In genomic region chr1:160985723-160986122, GRCh38 we compare ENCODE assay signal across 2 cellular contexts.
TF ChIP-seq lines count a peak whose summit lies in the region.

No MANE protein-coding gene starts in this region.

TF ChIP-seq in HEK293, 187 proteins besides CTCF, POLR2A, EP300 and RAD21:
- TF ChIP-seq KLF17 (tag by site-specific recombination; IDR thresholded peaks at IDR 0.05) (peak; percentile 80), ZNF514 (tag by site-specific recombination; IDR thresholded peaks at IDR 0.05) (no peak), ZNF148 (tag by site-specific recombination; IDR thresholded peaks at IDR 0.05; ENCODE audit: borderline replicate concordance) (no peak), ZNF19 (tag by site-specific recombination; IDR thresholded peaks at IDR 0.05; ENCODE audit: low read depth) (no peak), HOXD13 (CRISPR knock-in tag; IDR thresholded peaks at IDR 0.05; ENCODE audit: borderline replicate concordance) (no peak), WT1 (tag by site-specific recombination; IDR thresholded peaks at IDR 0.05) (peak; percentile 62)
TF ChIP-seq in HEK293: peak in this region for 2.

TF ChIP-seq in H1, 55 proteins besides CTCF, POLR2A, EP300 and RAD21 (continued from another document):
- no peak for TF ChIP-seq GTF2F1 (IDR thresholded peaks at IDR 0.05; ENCODE audit: borderline replicate concordance, low read depth, low read length)
- no peak for TF ChIP-seq MAFK (IDR thresholded peaks at IDR 0.05; ENCODE audit: low read depth, low read length)
- no peak for TF ChIP-seq MAX (IDR thresholded peaks at IDR 0.05)
- no peak for TF ChIP-seq BCL11A (IDR thresholded peaks at IDR 0.05; ENCODE audit: low read depth in 2 of 2, low read length in 2 of 2)
- no peak for TF ChIP-seq SIRT6 (IDR thresholded peaks at IDR 0.05; ENCODE audit: low read length)
- no peak for TF ChIP-seq BRCA1 (IDR thresholded peaks at IDR 0.05; ENCODE audit: low read depth, low read length)
- no peak for TF ChIP-seq E2F6 (IDR thresholded peaks at IDR 0.05)
- no peak for TF ChIP-seq ATF3 (IDR thresholded peaks at IDR 0.05; ENCODE audit: insufficient read depth, low read depth, low read length)
- no peak for TF ChIP-seq KDM1A (IDR thresholded peaks at IDR 0.05; ENCODE audit: borderline replicate concordance, low read length)
- TF ChIP-seq ATF2 (IDR thresholded peaks at IDR 0.05; ENCODE audit: low read length) = no peak
- TF ChIP-seq SP2 (IDR thresholded peaks at IDR 0.05; ENCODE audit: low read length) = no peak
- no peak for TF ChIP-seq CBX5 (IDR thresholded peaks at IDR 0.05; ENCODE audit: low read depth, low read length)
- no peak for TF ChIP-seq JUND (IDR thresholded peaks at IDR 0.05; ENCODE audit: low read length)
TF ChIP-seq in H1: peak in this region for 0.
